9 cellular contexts compared by ENCODE assay signal in the genomic region with DNA sequence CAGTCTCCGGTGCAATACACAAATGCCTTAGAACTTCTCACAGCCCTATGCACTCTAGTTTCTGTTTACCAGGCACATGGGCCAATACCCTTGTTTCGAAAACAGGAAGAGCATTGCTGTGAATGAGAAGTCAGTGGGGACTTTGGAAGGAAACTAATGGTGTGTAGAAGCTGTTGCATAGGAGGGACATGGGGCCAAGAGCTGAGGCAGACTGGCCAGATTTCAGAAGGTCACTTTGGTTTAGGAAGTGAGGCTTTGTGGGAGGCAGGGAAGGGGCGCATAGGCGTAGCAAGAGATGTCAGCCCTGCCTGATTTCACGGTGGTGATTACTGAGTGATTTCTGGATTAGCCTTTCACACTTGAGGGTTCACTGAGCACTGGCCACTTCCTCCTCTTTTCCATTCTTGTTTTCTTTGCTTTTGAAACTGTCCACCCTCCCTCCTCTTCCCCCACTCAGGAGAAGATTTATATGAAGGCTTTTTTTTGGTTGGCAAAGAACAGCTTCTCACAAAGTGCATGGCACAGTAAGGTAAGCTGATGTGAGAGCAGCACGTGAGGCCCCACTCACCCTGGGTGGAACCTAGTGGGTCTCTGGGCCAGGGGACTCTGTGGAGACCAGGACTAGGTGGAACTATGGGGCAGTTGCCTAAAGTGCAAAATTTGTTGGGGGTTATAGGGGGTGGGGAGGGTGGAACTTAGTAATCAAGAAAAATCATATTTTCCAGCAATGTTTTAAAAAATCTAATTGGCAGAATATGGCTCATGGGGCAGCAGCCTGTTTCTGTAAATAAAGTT. TPM values are rescaled to one million over a fixed set of nuclear protein-coding genes. Genes with fewer than 3 reads are reported as not detected.
A peak's percentile ranks its signal among the peaks of the same experiment; 100 is the strongest.
DNase-seq lines count a peak whose midpoint lies in the region; ATAC-seq and TF ChIP-seq lines count a peak whose summit lies in the region.
"Had no signal": no experiment of that assay in that cellular context is flagged by ENCODE, and none has a peak within 500 bp of the region (broad histone marks: within the 10 kb centered on the region; RNA-seq: fewer than 3 reads in every experiment).

No MANE protein-coding gene starts in this region.

- no peaks in the 10 kb centered on the region for H3K36me3 ChIP-seq in vagina

- no peak overlapping the region for H3K27ac Mint-ChIP-seq in activated CD8-positive, alpha-beta T cell treated with anti-CD3 and anti-CD28 coated beads for 36 hours

- no peak overlapping the region for H3K4me3 Mint-ChIP-seq in activated CD8-positive, alpha-beta T cell treated with anti-CD3 and anti-CD28 coated beads for 36 hours

- H3K9me3 ChIP-seq in vagina: no peaks in the 10 kb centered on the region

- H3K4me3 ChIP-seq in vagina: no peak overlapping the region

- H3K4me1 ChIP-seq in vagina: no peaks in the 10 kb centered on the region

- no peaks in the 10 kb centered on the region for H3K9me3 Mint-ChIP-seq in activated CD8-positive, alpha-beta T cell treated with anti-CD3 and anti-CD28 coated beads for 36 hours

- peaks cover 4% of the 10 kb centered on the region for H3K27me3 Mint-ChIP-seq in activated CD8-positive, alpha-beta T cell treated with anti-CD3 and anti-CD28 coated beads for 36 hours

- no peaks in the 10 kb centered on the region for H3K36me3 Mint-ChIP-seq in activated CD8-positive, alpha-beta T cell treated with anti-CD3 and anti-CD28 coated beads for 36 hours (ENCODE audit: low read depth)

- no peak overlapping the region for H3K27ac ChIP-seq in vagina

- no peak for TF ChIP-seq POLR2A in vagina (IDR thresholded peaks at IDR 0.05)

- no peak for DNase-seq in activated CD4-positive, CD25-positive, alpha-beta regulatory T cell treated with anti-CD3 and anti-CD28 coated beads, Interleukin-2, amount 50 U/mL, for 72 hours
- no peak for DNase-seq in activated CD8-positive, alpha-beta T cell treated with anti-CD3 and anti-CD28 coated beads for 36 hours
- DNase-seq in pons (ENCODE audit: low spot score) (peak; percentile 73), vagina (ENCODE audit: extremely low spot score in 2 of 2) (no peak), DMS 273 treated with DMSO at 0.1 percent for 48 hours (lab: John Stamatoyannopoulos, UW) (no peak), NCI-H226 (no peak)

- H3K4me1 Mint-ChIP-seq in activated CD8-positive, alpha-beta T cell treated with anti-CD3 and anti-CD28 coated beads for 36 hours (ENCODE audit: low read depth): peaks cover 6% of the 10 kb centered on the region

- CTCF ChIA-PET in activated CD8-positive, alpha-beta T cell treated with anti-CD3 and anti-CD28 coated beads for 36 hours (lab: Charles Lee): no interaction called here

- intact Hi-C loops in activated CD8-positive, alpha-beta T cell treated with anti-CD3 and anti-CD28 coated beads for 36 hours (cut with micrococcal nuclease): no loop called here
- intact Hi-C loops in vagina (cut with DNase I): no loop called here

- POLR2A ChIA-PET in activated CD8-positive, alpha-beta T cell treated with anti-CD3 and anti-CD28 coated beads for 36 hours (lab: Charles Lee): no interaction called here

- no peak for TF ChIP-seq CTCF in activated CD8-positive, alpha-beta T cell treated with anti-CD3 and anti-CD28 coated beads for 36 hours (IDR thresholded peaks at IDR 0.05)
- no peak for TF ChIP-seq CTCF in vagina (IDR thresholded peaks at IDR 0.05)

- H3K27me3 ChIP-seq in vagina: no peaks in the 10 kb centered on the region

- peak; percentile 32 to 56 for ATAC-seq in activated CD4-positive, CD25-positive, alpha-beta regulatory T cell treated with anti-CD3 and anti-CD28 coated beads, Interleukin-2, amount 50 U/mL, for 24 hours
- peak; percentile 81 for ATAC-seq in HG03135 (IDR thresholded peaks at IDR 0.05; ENCODE audit: unreplicated experiment)
- ATAC-seq in activated CD8-positive, alpha-beta T cell treated with anti-CD3 and anti-CD28 coated beads for 36 hours: peak; percentile 24

RNA-seq across cellular contexts. Expression of a gene that starts 6.1 kb away (rescaled TPM):
- not detected for total RNA-seq in activated CD8-positive, alpha-beta T cell treated with anti-CD3 and anti-CD28 coated beads for 36 hours
- total RNA-seq in vagina: not detected
- total RNA-seq: RPMI7951 had no signal

Comparison
In these comparisons a context has a peak if more than half of its experiments do, and no peak if none do; other contexts are left out.
1. ATAC-seq: peak in every context shown above with its lines; median percentile 81 in HG03135; 44 in activated CD4-positive, CD25-positive, alpha-beta regulatory T cell treated with anti-CD3 and anti-CD28 coated beads, Interleukin-2, amount 50 U/mL, for 24 hours; 24 in activated CD8-positive, alpha-beta T cell treated with anti-CD3 and anti-CD28 coated beads for 36 hours.